ENCODE assay signal across 8 cellular contexts in genomic region chr4:143025111-143025704, GRCh38.
DNase-seq lines count a peak whose midpoint lies in the region; ATAC-seq and TF ChIP-seq lines count a peak whose summit lies in the region.

No MANE protein-coding gene starts in this region.

- H3K4me3 ChIP-seq in PC-9 (no peak overlapping the region), left ventricle myocardium inferior (no peak overlapping the region), uterus (no peak overlapping the region)

- H3K27ac ChIP-seq in PC-9, result no peak overlapping the region
- no peak overlapping the region for H3K27ac ChIP-seq in left ventricle myocardium inferior (replicated peaks)
- H3K27ac ChIP-seq in uterus, result no peak overlapping the region

- CTCF ChIA-PET in PC-9 (lab: Charles Lee), result no interaction called here

- ATAC-seq in GM18858 (IDR thresholded peaks at IDR 0.05; ENCODE audit: unreplicated experiment) (peak; percentile 32), HG03039 (IDR thresholded peaks at IDR 0.05; ENCODE audit: unreplicated experiment) (peak; percentile 55)

- H2AFZ ChIP-seq in PC-9, result no peak overlapping the region

- H3K9me2 ChIP-seq in PC-9 (ENCODE audit: insufficient read depth), result no peaks in the 10 kb centered on the region

- TF ChIP-seq CTCF in PC-9 (conservative IDR thresholded peaks at IDR 0.05) (peak; percentile 35), left ventricle myocardium inferior (IDR thresholded peaks at IDR 0.05; ENCODE audit: borderline replicate concordance) (peak; percentile 49), uterus (IDR thresholded peaks at IDR 0.05) (peak in 1 of 4 experiments; percentile 26)

- H3K36me3 ChIP-seq in PC-9 (ENCODE audit: low read depth) (no peaks in the 10 kb centered on the region), left ventricle myocardium inferior (no peaks in the 10 kb centered on the region), uterus (no peaks in the 10 kb centered on the region)

- H3K27me3 ChIP-seq in PC-9 (ENCODE audit: insufficient read depth, low read depth) (no peaks in the 10 kb centered on the region), left ventricle myocardium inferior (ENCODE audit: low read depth) (no peaks in the 10 kb centered on the region), uterus (no peaks in the 10 kb centered on the region)

- BruUV-seq in PC-9 (replicated peaks; lab: Mats Ljungman, UMichigan), result no TSS peak

- H3K4me2 ChIP-seq in PC-9, result no peak overlapping the region

- POLR2A ChIA-PET in PC-9 (lab: Charles Lee; ENCODE audit: unreplicated experiment), result no interaction called here

- H3K4me1 ChIP-seq in PC-9 (replicated peaks; ENCODE audit: insufficient read depth), result no peaks in the 10 kb centered on the region
- no peaks in the 10 kb centered on the region for H3K4me1 ChIP-seq in left ventricle myocardium inferior
- H3K4me1 ChIP-seq in uterus, result no peaks in the 10 kb centered on the region

- H3F3A ChIP-seq in PC-9 (ENCODE audit: insufficient read depth, low read depth), result no peaks in the 10 kb centered on the region

- H4K20me1 ChIP-seq in PC-9 (ENCODE audit: insufficient read depth), result no peaks in the 10 kb centered on the region

- intact Hi-C loops in PC-9 (cut with micrococcal nuclease; ENCODE audit: unreplicated experiment) (no loop called here), left ventricle myocardium inferior (cut with micrococcal nuclease) (no loop called here), uterus (cut with DNase I; ENCODE audit: low total_unique reads) (no loop called here)

- DNase-seq in Ammon's horn (ENCODE audit: low spot score), result peak; percentile 54
- DNase-seq in PC-9, result peak in 1 of 2 experiments; percentile 8
- DNase-seq in left ventricle myocardium inferior, result no peak
- no peak for DNase-seq in uterus
- DNase-seq in LoVo (ENCODE audit: low spot score), result no peak
- no peak for DNase-seq in stimulated activated naive CD4-positive, alpha-beta T cell (lab: John Stamatoyannopoulos, UW)

- no peaks in the 10 kb centered on the region for H3K9me3 ChIP-seq in PC-9 (ENCODE audit: insufficient read depth, low read depth)
- peaks cover 17% of the 10 kb centered on the region for H3K9me3 ChIP-seq in left ventricle myocardium inferior (replicated peaks)
- H3K9me3 ChIP-seq in uterus, result no peaks in the 10 kb centered on the region

- H3K79me2 ChIP-seq in PC-9 (ENCODE audit: low read depth), result no peaks in the 10 kb centered on the region

- TF ChIP-seq POLR2A in uterus (IDR thresholded peaks at IDR 0.05), result no peak
